ENCODE assay signal across 4 cellular contexts in the genomic region with DNA sequence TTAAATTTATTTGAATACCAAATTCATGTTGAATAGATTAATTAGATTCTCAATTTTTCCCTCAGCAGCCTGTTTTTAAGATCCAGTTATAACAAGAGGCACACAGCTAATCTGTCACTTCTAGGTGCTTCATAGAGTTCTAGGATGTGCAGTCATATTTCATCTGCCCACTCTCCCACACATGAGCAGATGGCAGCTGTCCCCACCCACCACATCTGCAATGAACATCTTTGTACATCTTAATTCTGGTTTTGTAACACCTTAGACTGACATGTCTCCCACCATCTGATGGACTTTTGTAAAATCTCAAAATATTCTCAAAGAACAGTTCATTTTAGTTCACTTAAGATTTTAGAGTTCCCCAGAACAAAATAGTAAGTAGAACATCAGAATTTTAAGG.
"Had no signal": no experiment of that assay in that cellular context is flagged by ENCODE, and none has a peak within 500 bp of the region (broad histone marks: within the 10 kb centered on the region; RNA-seq: fewer than 3 reads in every experiment).

No MANE protein-coding gene starts in this region.

- H2AFZ ChIP-seq: GM23338 had no signal

- H3K4me2 ChIP-seq: GM23338 had no signal

- H3K4me3 ChIP-seq: GM23338 had no signal

- DNase-seq: H9, HCEC 1CT, IMR-90 had no signal
